8 cellular contexts compared by ENCODE assay signal in the genomic region with DNA sequence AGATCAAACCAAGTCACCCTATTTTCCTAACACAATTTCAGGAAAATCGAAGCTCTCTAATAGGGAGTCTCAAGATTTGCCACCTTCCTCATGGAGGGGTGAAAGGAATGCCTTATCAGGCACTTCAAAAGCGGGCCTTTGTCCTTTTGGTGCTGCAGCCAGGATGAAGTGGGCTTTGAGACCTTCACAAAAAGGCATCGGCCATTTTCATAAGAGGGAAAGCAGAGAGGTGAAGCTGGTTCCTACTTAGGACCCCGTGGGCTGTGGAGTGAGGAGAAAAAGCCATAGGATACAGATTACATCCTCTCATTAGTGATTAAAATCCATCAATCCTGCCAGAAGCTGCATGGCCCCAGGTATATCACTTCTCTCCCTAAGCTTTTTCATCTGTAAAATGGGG. TPM values are rescaled to one million over a fixed set of nuclear protein-coding genes. Genes with fewer than 3 reads are reported as not detected.
A peak's percentile ranks its signal among the peaks of the same experiment; 100 is the strongest.
DNase-seq lines count a peak whose midpoint lies in the region; ATAC-seq, FAIRE-seq and TF ChIP-seq lines count a peak whose summit lies in the region.

No MANE protein-coding gene starts in this region.

- POLR2A ChIA-PET in A673 (lab: Charles Lee; ENCODE audit: low non-redundant PET): no interaction called here

- ATAC-seq in GM21423 (IDR thresholded peaks at IDR 0.05; ENCODE audit: unreplicated experiment): no peak

- H3K9me3 ChIP-seq in A673 (ENCODE audit: low read depth, low read length, poor library complexity, severe bottlenecking) (no peaks in the 10 kb centered on the region), HUES48 (ENCODE audit: control insufficient read depth, insufficient read depth, low read length) (no peaks in the 10 kb centered on the region), muscle layer of colon (ENCODE audit: low read length) (no peaks in the 10 kb centered on the region)

- FAIRE-seq in bronchial epithelial cell (lab: Jason Lieb, UNC): no peak
- no peak for FAIRE-seq in GM12891 (lab: Jason Lieb, UNC)

- TF ChIP-seq CTCF in A673 (conservative IDR thresholded peaks at IDR 0.05; ENCODE audit: low read depth, low read length): no peak
- no peak for TF ChIP-seq CTCF in bronchial epithelial cell (IDR thresholded peaks at IDR 0.05; ENCODE audit: insufficient read depth, low read length, severe bottlenecking)

- intact Hi-C loops in A673 (cut with micrococcal nuclease; ENCODE audit: unreplicated experiment): loop anchor here (5.0 kb wide), 4 partner anchors 56 to 166 kb away; no protein-coding TSS in a partner anchor

- no peak for TF ChIP-seq POLR2A in GM12891 (IDR thresholded peaks at IDR 0.05; ENCODE audit: low read depth, low read length)

- H3K9ac ChIP-seq in HUES48 (ENCODE audit: low read depth, low read length): peak overlapping the region; percentile 78
- no peak overlapping the region for H3K9ac ChIP-seq in muscle layer of colon (ENCODE audit: low read length)

- no TSS peak for BruUV-seq in A673 (replicated peaks; lab: Mats Ljungman, UMichigan)

- H3K27ac ChIP-seq in A673 (ENCODE audit: low read depth, low read length, poor library complexity, severe bottlenecking) (peak overlapping the region; percentile 76), HUES48 (ENCODE audit: low read depth, low read length) (no peak overlapping the region), muscle layer of colon (ENCODE audit: low read depth, low read length) (peak overlapping the region; percentile 61)

- H3K36me3 ChIP-seq in A673 (ENCODE audit: insufficient read depth, low read length, poor library complexity, severe bottlenecking): peaks cover 8% of the 10 kb centered on the region
- H3K36me3 ChIP-seq in HUES48 (ENCODE audit: control insufficient read depth, insufficient read depth, low read length): peaks cover 30% of the 10 kb centered on the region
- peaks cover 2% of the 10 kb centered on the region for H3K36me3 ChIP-seq in bronchial epithelial cell (ENCODE audit: control insufficient read depth, insufficient read depth, low read length)
- peaks cover under 1% of the 10 kb centered on the region for H3K36me3 ChIP-seq in muscle layer of colon (ENCODE audit: insufficient read depth, low read length)

- CTCF ChIA-PET in A673 (lab: Charles Lee): no interaction called here

- DNase-seq in A673 (ENCODE audit: low spot score): no peak
- DNase-seq in bronchial epithelial cell (ENCODE audit: low read depth): no peak
- DNase-seq in GOT3 (lab: John Stamatoyannopoulos, UW): no peak
- DNase-seq in GM12891 (ENCODE audit: insufficient read length, low spot score): no peak
- DNase-seq in kidney tubule cell (ENCODE audit: low spot score): no peak

- H3K4me1 ChIP-seq in A673 (ENCODE audit: insufficient read depth, low read length, poor library complexity, severe bottlenecking) (peaks cover 7% of the 10 kb centered on the region), HUES48 (ENCODE audit: control insufficient read depth, insufficient read depth, low read length) (peaks cover 13% of the 10 kb centered on the region), muscle layer of colon (ENCODE audit: insufficient read depth, low read length) (peaks cover 20% of the 10 kb centered on the region)

- H3K4me3 ChIP-seq in A673 (ENCODE audit: low read depth, low read length, poor library complexity, severe bottlenecking) (peak overlapping the region; percentile 76), HUES48 (ENCODE audit: low read depth, low read length) (peak overlapping the region; percentile 88), bronchial epithelial cell (ENCODE audit: low read depth, low read length) (peak overlapping the region; percentile 90), muscle layer of colon (ENCODE audit: low read depth in 1 of 2, low read length in 2 of 2) (peak overlapping the region; percentile 92 to 97)

- no peaks in the 10 kb centered on the region for H3K27me3 ChIP-seq in A673 (replicated peaks; ENCODE audit: insufficient read depth, low read depth, low read length, poor library complexity)
- no peaks in the 10 kb centered on the region for H3K27me3 ChIP-seq in HUES48 (ENCODE audit: control insufficient read depth, insufficient read depth, low read length)
- no peaks in the 10 kb centered on the region for H3K27me3 ChIP-seq in bronchial epithelial cell (ENCODE audit: control insufficient read depth, insufficient read depth, low read length)
- H3K27me3 ChIP-seq in muscle layer of colon (ENCODE audit: control insufficient read depth in 1 of 2, insufficient read depth in 2 of 2, low read length in 2 of 2): no peaks in the 10 kb centered on the region

TF ChIP-seq in GM12891, 5 proteins besides CTCF, POLR2A, EP300 and RAD21:
- TF ChIP-seq PAX5 (IDR thresholded peaks at IDR 0.05; ENCODE audit: insufficient read depth, low read length, severe bottlenecking) (no peak), POLR2AphosphoS5 (IDR thresholded peaks at IDR 0.05; ENCODE audit: low read depth, low read length) (no peak), TAF1 (IDR thresholded peaks at IDR 0.05; ENCODE audit: low read depth, low read length) (no peak), POU2F2 (IDR thresholded peaks at IDR 0.05; ENCODE audit: low read depth, low read length) (no peak), SPI1 (IDR thresholded peaks at IDR 0.05; ENCODE audit: low read depth, low read length) (no peak)

RNA-seq across cellular contexts. Expression of a gene that starts 0.9 kb away (rescaled TPM):
- 59.2 and 60.5 TPM in 2 replicates for total RNA-seq in A673 (2021)
- total RNA-seq in bronchial epithelial cell: 37.1 and 45.1 TPM in 2 replicates
- 27.0 TPM for polyA plus RNA-seq in GM12891 (2012; ENCODE audit: low read depth, missing spikeins)

RNA-seq across cellular contexts. Expression of a gene that starts 39.5 kb away (rescaled TPM):
- total RNA-seq in A673 (2021) (73.8 and 78.7 TPM in 2 replicates), bronchial epithelial cell (24.7 and 26.5 TPM in 2 replicates)
- polyA plus RNA-seq in GM12891 (2012; ENCODE audit: low read depth, missing spikeins): 35.4 TPM

RNA-seq across cellular contexts. Expression of a gene that starts 43.9 kb away (rescaled TPM):
- total RNA-seq in A673 (2021): 1.2 and 2.0 TPM in 2 replicates
- total RNA-seq in bronchial epithelial cell: 0.90 and 1.3 TPM in 2 replicates
- 0.92 TPM for polyA plus RNA-seq in GM12891 (2012; ENCODE audit: low read depth, missing spikeins)
